Comparison of ENCODE assay signal across 19 cellular contexts in genomic region chr3:54863366-54863765, GRCh38.
DNase-seq lines count a peak whose midpoint lies in the region; ATAC-seq and TF ChIP-seq lines count a peak whose summit lies in the region.
"Had no signal": no experiment of that assay in that cellular context is flagged by ENCODE, and none has a peak within 500 bp of the region (broad histone marks: within the 10 kb centered on the region; RNA-seq: fewer than 3 reads in every experiment).

No MANE protein-coding gene starts in this region.

- no peak for TF ChIP-seq EP300 in sigmoid colon (IDR thresholded peaks at IDR 0.05)

- H3K4me3 Mint-ChIP-seq in CD8-positive, alpha-beta memory T cell, result no peak overlapping the region
- H3K4me3 Mint-ChIP-seq: activated naive CD4-positive, alpha-beta T cell treated with anti-CD3 and anti-CD28 coated beads, Interleukin-2, amount 50 U/mL, for 24 hours; activated T-cell treated with anti-CD3 and anti-CD28 coated beads, Interleukin-2, amount 50 U/mL, for 4 hours; stimulated activated effector memory CD8-positive, alpha-beta T cell treated with anti-CD3 and anti-CD28 coated beads, Interleukin-12 subunit alpha, Interleukin-12 subunit beta, amount 100 ng/mL, for 72 hours had no signal

- POLR2A ChIA-PET in CD8-positive, alpha-beta memory T cell (lab: Charles Lee), result no interaction called here

- H3K27ac ChIP-seq in skin epidermis (peak overlapping the region in 12 of 21 experiments; percentile 0 to 79 (median 50)), sigmoid colon (no peak overlapping the region)
- H3K27ac ChIP-seq in CD8-positive, alpha-beta memory T cell (ENCODE audit: low read depth, low read length), result no peak overlapping the region
- H3K27ac ChIP-seq: cardiac muscle cell, KMS-11, spleen, thyroid gland had no signal

- H3K36me3 Mint-ChIP-seq in CD8-positive, alpha-beta memory T cell, result no peaks in the 10 kb centered on the region
- H3K36me3 Mint-ChIP-seq: activated naive CD4-positive, alpha-beta T cell treated with anti-CD3 and anti-CD28 coated beads, Interleukin-2, amount 50 U/mL, for 24 hours; stimulated activated effector memory CD8-positive, alpha-beta T cell treated with anti-CD3 and anti-CD28 coated beads, Interleukin-12 subunit alpha, Interleukin-12 subunit beta, amount 100 ng/mL, for 72 hours had no signal

- H3K9me3 Mint-ChIP-seq in CD8-positive, alpha-beta memory T cell, result peaks cover 0 to 5% (median 3%) of the 10 kb centered on the region in 5 donors
- H3K9me3 Mint-ChIP-seq: activated naive CD4-positive, alpha-beta T cell treated with anti-CD3 and anti-CD28 coated beads, Interleukin-2, amount 50 U/mL, for 24 hours; activated T-cell treated with anti-CD3 and anti-CD28 coated beads, Interleukin-2, amount 50 U/mL, for 4 hours had no signal

- intact Hi-C loops in sigmoid colon (cut with DNase I), result no loop called here

- H3K36me3 ChIP-seq in sigmoid colon, result no peaks in the 10 kb centered on the region
- H3K36me3 ChIP-seq in CD8-positive, alpha-beta memory T cell (ENCODE audit: insufficient read depth, low read length), result no peaks in the 10 kb centered on the region
- H3K36me3 ChIP-seq: cardiac muscle cell, spleen, thyroid gland had no signal

- TF ChIP-seq CTCF in fibroblast of villous mesenchyme (IDR thresholded peaks at IDR 0.05; ENCODE audit: insufficient read depth, low read depth, low read length) (no peak), sigmoid colon (IDR thresholded peaks at IDR 0.05) (no peak)

- H3K4me1 Mint-ChIP-seq in CD8-positive, alpha-beta memory T cell, result no peaks in the 10 kb centered on the region
- H3K4me1 Mint-ChIP-seq: activated naive CD4-positive, alpha-beta T cell treated with anti-CD3 and anti-CD28 coated beads, Interleukin-2, amount 50 U/mL, for 24 hours; stimulated activated effector memory CD8-positive, alpha-beta T cell treated with anti-CD3 and anti-CD28 coated beads, Interleukin-12 subunit alpha, Interleukin-12 subunit beta, amount 100 ng/mL, for 72 hours had no signal

- ATAC-seq in HG02885 (IDR thresholded peaks at IDR 0.05; ENCODE audit: poor library complexity, unreplicated experiment), result no peak
- ATAC-seq: activated T-cell treated with anti-CD3 and anti-CD28 coated beads, Interleukin-2, amount 50 U/mL, for 4 hours; stimulated activated effector memory CD8-positive, alpha-beta T cell treated with anti-CD3 and anti-CD28 coated beads, Interleukin-12 subunit alpha, Interleukin-12 subunit beta, amount 100 ng/mL, for 72 hours had no signal

- TF ChIP-seq POLR2A in sigmoid colon (IDR thresholded peaks at IDR 0.05), result no peak

- peak; percentile 11 for DNase-seq in H4 (ENCODE audit: low spot score)
- peak; percentile 7 for DNase-seq in T1000 (lab: John Stamatoyannopoulos, UW)
- peak; percentile 80 for DNase-seq in fibroblast of villous mesenchyme (ENCODE audit: low read depth)
- no peak for DNase-seq in sigmoid colon
- DNase-seq in CD8-positive, alpha-beta memory T cell, result no peak
- DNase-seq: activated T-cell treated with anti-CD3 and anti-CD28 coated beads, Interleukin-2, amount 50 U/mL, for 4 hours; C1 segment of cervical spinal cord; effector CD4-positive, alpha-beta T cell; foreskin melanocyte; NCI-H1436; SIG-M5; spleen; thyroid gland had no signal

- no peaks in the 10 kb centered on the region for H3K9me3 ChIP-seq in sigmoid colon
- H3K9me3 ChIP-seq in CD8-positive, alpha-beta memory T cell (ENCODE audit: low read length), result no peaks in the 10 kb centered on the region
- H3K9me3 ChIP-seq: spleen, thyroid gland had no signal

- no peaks in the 10 kb centered on the region for H3K27me3 ChIP-seq in sigmoid colon
- no peaks in the 10 kb centered on the region for H3K27me3 ChIP-seq in CD8-positive, alpha-beta memory T cell (ENCODE audit: insufficient read depth, low read length, poor library complexity, severe bottlenecking)
- H3K27me3 ChIP-seq: cardiac muscle cell, spleen, thyroid gland had no signal

- no peak overlapping the region for H3K27ac Mint-ChIP-seq in CD8-positive, alpha-beta memory T cell
- H3K27ac Mint-ChIP-seq: activated naive CD4-positive, alpha-beta T cell treated with anti-CD3 and anti-CD28 coated beads, Interleukin-2, amount 50 U/mL, for 24 hours; stimulated activated effector memory CD8-positive, alpha-beta T cell treated with anti-CD3 and anti-CD28 coated beads, Interleukin-12 subunit alpha, Interleukin-12 subunit beta, amount 100 ng/mL, for 72 hours had no signal

- H3K4me1 ChIP-seq in sigmoid colon, result peaks cover 0 to 3% (median 0%) of the 10 kb centered on the region in 4 donors
- no peaks in the 10 kb centered on the region for H3K4me1 ChIP-seq in CD8-positive, alpha-beta memory T cell (ENCODE audit: insufficient read depth, low read length)

- CTCF ChIA-PET in CD8-positive, alpha-beta memory T cell (lab: Charles Lee), result no interaction called here

- no peaks in the 10 kb centered on the region for H3K27me3 Mint-ChIP-seq in CD8-positive, alpha-beta memory T cell
- H3K27me3 Mint-ChIP-seq: activated naive CD4-positive, alpha-beta T cell treated with anti-CD3 and anti-CD28 coated beads, Interleukin-2, amount 50 U/mL, for 24 hours had no signal

- whole genome bisulfite sequencing in sigmoid colon, 2 donors, result 76 to 84% methylated on average over 8 of the region's 8 CpGs

- H3K4me3 ChIP-seq in fibroblast of villous mesenchyme (ENCODE audit: low read depth, low read length) (no peak overlapping the region), skin epidermis (no peak overlapping the region), sigmoid colon (no peak overlapping the region)
- H3K4me3 ChIP-seq in CD8-positive, alpha-beta memory T cell (ENCODE audit: low read length), result no peak overlapping the region
- H3K4me3 ChIP-seq: cardiac muscle cell, spleen, thyroid gland had no signal

Comparison
In these comparisons a context has a peak if more than half of its experiments do, and no peak if none do; other contexts are left out.
1. DNase-seq: peak in H4 (single experiment), T1000 (single experiment) and fibroblast of villous mesenchyme (single experiment); none in sigmoid colon (single experiment) and CD8-positive, alpha-beta memory T cell (0 of 5).
2. H3K27ac ChIP-seq: peak in skin epidermis (12 of 21); none in sigmoid colon (0 of 4) and CD8-positive, alpha-beta memory T cell (single experiment).